1 cellular context compared by ENCODE assay signal in the genomic region with DNA sequence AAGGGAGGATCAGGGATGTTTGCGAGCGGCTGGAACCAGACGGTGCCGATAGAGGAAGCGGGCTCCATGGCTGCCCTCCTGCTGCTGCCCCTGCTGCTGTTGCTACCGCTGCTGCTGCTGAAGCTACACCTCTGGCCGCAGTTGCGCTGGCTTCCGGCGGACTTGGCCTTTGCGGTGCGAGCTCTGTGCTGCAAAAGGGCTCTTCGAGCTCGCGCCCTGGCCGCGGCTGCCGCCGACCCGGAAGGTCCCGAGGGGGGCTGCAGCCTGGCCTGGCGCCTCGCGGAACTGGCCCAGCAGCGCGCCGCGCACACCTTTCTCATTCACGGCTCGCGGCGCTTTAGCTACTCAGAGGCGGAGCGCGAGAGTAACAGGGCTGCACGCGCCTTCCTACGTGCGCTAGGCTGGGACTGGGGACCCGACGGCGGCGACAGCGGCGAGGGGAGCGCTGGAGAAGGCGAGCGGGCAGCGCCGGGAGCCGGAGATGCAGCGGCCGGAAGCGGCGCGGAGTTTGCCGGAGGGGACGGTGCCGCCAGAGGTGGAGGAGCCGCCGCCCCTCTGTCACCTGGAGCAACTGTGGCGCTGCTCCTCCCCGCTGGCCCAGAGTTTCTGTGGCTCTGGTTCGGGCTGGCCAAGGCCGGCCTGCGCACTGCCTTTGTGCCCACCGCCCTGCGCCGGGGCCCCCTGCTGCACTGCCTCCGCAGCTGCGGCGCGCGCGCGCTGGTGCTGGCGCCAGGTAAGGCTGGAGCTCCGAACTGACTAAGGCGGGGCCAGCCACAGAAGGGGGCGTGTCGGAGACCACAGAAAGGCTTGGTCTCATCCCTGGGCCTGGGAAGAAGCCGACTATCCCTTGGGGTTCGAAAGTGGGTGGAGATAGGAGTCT.
TF ChIP-seq lines count a peak whose summit lies in the region.

No MANE protein-coding gene starts in this region.

TF ChIP-seq in GM23338, 12 proteins besides CTCF, POLR2A, EP300 and RAD21 (continued from another document):
- TF ChIP-seq, protein P1, sequence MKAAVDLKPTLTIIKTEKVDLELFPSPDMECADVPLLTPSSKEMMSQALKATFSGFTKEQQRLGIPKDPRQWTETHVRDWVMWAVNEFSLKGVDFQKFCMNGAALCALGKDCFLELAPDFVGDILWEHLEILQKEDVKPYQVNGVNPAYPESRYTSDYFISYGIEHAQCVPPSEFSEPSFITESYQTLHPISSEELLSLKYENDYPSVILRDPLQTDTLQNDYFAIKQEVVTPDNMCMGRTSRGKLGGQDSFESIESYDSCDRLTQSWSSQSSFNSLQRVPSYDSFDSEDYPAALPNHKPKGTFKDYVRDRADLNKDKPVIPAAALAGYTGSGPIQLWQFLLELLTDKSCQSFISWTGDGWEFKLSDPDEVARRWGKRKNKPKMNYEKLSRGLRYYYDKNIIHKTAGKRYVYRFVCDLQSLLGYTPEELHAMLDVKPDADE (IDR thresholded peaks at IDR 0.05): no peak
- TF ChIP-seq ZNF114 (CRISPR knock-in tag; IDR thresholded peaks at IDR 0.05) (no peak), EZH2 (IDR thresholded peaks at IDR 0.05; ENCODE audit: low read depth, unreplicated experiment) (no peak), NANOG (IDR thresholded peaks at IDR 0.05; ENCODE audit: borderline replicate concordance) (no peak), EZH2phosphoT487 (IDR thresholded peaks at IDR 0.05; ENCODE audit: unreplicated experiment) (no peak), STAT1 (IDR thresholded peaks at IDR 0.05; ENCODE audit: unreplicated experiment) (no peak), POLR2AphosphoS5 (IDR thresholded peaks at IDR 0.05; ENCODE audit: low read depth) (peak; percentile 97), JUNB (IDR thresholded peaks at IDR 0.05; ENCODE audit: unreplicated experiment) (peak; percentile 29), ZNF331 (CRISPR knock-in tag; IDR thresholded peaks at IDR 0.05; ENCODE audit: low read depth) (no peak)
- TF ChIP-seq, protein P2, sequence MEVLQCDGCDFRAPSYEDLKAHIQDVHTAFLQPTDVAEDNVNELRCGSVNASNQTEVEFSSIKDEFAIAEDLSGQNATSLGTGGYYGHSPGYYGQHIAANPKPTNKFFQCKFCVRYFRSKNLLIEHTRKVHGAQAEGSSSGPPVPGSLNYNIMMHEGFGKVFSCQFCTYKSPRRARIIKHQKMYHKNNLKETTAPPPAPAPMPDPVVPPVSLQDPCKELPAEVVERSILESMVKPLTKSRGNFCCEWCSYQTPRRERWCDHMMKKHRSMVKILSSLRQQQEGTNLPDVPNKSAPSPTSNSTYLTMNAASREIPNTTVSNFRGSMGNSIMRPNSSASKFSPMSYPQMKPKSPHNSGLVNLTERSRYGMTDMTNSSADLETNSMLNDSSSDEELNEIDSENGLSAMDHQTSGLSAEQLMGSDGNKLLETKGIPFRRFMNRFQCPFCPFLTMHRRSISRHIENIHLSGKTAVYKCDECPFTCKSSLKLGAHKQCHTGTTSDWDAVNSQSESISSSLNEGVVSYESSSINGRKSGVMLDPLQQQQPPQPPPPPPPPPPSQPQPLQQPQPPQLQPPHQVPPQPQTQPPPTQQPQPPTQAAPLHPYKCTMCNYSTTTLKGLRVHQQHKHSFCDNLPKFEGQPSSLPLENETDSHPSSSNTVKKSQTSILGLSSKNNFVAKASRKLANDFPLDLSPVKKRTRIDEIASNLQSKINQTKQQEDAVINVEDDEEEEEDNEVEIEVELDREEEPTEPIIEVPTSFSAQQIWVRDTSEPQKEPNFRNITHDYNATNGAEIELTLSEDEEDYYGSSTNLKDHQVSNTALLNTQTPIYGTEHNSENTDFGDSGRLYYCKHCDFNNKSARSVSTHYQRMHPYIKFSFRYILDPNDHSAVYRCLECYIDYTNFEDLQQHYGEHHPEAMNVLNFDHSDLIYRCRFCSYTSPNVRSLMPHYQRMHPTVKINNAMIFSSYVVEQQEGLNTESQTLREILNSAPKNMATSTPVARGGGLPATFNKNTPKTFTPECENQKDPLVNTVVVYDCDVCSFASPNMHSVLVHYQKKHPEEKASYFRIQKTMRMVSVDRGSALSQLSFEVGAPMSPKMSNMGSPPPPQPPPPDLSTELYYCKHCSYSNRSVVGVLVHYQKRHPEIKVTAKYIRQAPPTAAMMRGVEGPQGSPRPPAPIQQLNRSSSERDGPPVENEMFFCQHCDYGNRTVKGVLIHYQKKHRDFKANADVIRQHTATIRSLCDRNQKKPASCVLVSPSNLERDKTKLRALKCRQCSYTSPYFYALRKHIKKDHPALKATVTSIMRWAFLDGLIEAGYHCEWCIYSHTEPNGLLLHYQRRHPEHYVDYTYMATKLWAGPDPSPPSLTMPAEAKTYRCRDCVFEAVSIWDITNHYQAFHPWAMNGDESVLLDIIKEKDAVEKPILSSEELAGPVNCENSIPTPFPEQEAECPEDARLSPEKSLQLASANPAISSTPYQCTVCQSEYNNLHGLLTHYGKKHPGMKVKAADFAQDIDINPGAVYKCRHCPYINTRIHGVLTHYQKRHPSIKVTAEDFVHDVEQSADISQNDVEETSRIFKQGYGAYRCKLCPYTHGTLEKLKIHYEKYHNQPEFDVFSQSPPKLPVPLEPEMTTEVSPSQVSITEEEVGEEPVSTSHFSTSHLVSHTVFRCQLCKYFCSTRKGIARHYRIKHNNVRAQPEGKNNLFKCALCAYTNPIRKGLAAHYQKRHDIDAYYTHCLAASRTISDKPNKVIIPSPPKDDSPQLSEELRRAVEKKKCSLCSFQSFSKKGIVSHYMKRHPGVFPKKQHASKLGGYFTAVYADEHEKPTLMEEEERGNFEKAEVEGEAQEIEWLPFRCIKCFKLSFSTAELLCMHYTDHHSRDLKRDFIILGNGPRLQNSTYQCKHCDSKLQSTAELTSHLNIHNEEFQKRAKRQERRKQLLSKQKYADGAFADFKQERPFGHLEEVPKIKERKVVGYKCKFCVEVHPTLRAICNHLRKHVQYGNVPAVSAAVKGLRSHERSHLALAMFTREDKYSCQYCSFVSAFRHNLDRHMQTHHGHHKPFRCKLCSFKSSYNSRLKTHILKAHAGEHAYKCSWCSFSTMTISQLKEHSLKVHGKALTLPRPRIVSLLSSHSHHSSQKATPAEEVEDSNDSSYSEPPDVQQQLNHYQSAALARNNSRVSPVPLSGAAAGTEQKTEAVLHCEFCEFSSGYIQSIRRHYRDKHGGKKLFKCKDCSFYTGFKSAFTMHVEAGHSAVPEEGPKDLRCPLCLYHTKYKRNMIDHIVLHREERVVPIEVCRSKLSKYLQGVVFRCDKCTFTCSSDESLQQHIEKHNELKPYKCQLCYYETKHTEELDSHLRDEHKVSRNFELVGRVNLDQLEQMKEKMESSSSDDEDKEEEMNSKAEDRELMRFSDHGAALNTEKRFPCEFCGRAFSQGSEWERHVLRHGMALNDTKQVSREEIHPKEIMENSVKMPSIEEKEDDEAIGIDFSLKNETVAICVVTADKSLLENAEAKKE (CRISPR knock-in tag; IDR thresholded peaks at IDR 0.05): no peak
